Comparison of ENCODE assay signal across 21 cellular contexts in genomic region chr1:57329932-57330331, GRCh38.
"Had no signal": no experiment of that assay in that cellular context is flagged by ENCODE, and none has a peak within 500 bp of the region (broad histone marks: within the 10 kb centered on the region; RNA-seq: fewer than 3 reads in every experiment).

No MANE protein-coding gene starts in this region.

- ATAC-seq: foreskin keratinocyte, gastroesophageal sphincter, heart left ventricle, left colon, lower lobe of right lung, mucosa of descending colon had no signal

- H3K27ac ChIP-seq: coronary artery, dorsolateral prefrontal cortex, esophagus muscularis mucosa, foreskin keratinocyte, gastroesophageal sphincter, heart left ventricle, hepatocyte, left ventricle myocardium inferior, lower lobe of right lung had no signal

- H3K36me3 ChIP-seq: esophagus muscularis mucosa, gastroesophageal sphincter, heart left ventricle, left ventricle myocardium inferior, lower lobe of right lung had no signal

- H3K9me3 ChIP-seq: heart left ventricle, lower lobe of right lung, mucosa of descending colon had no signal

- H3K27me3 ChIP-seq: esophagus muscularis mucosa, foreskin keratinocyte, gastroesophageal sphincter, heart left ventricle, hepatocyte had no signal

- H3K4me3 ChIP-seq: coronary artery, dorsolateral prefrontal cortex, esophagus muscularis mucosa, gastroesophageal sphincter, heart left ventricle, hepatocyte, left ventricle myocardium inferior, lower lobe of right lung, mucosa of descending colon had no signal

- DNase-seq: dermis blood vessel endothelial cell; dorsolateral prefrontal cortex; effector CD4-positive, alpha-beta T cell; effector memory CD4-positive, alpha-beta T cell; foreskin keratinocyte; heart left ventricle; hypothalamus; immature natural killer cell; islet precursor cell; kidney; kidney glomerular epithelial cell; left colon; left ventricle myocardium inferior; lower lobe of right lung; mesenchymal stem cell; mucosa of descending colon; naive B cell had no signal
